Comparison of ENCODE assay signal across 18 cellular contexts in genomic region chr12:119505001-119505400, GRCh38.
A peak's percentile ranks its signal among the peaks of the same experiment; 100 is the strongest.
DNase-seq lines count a peak whose midpoint lies in the region; FAIRE-seq and TF ChIP-seq lines count a peak whose summit lies in the region.
"Had no signal": no experiment of that assay in that cellular context is flagged by ENCODE, and none has a peak within 500 bp of the region (broad histone marks: within the 10 kb centered on the region; RNA-seq: fewer than 3 reads in every experiment).

No MANE protein-coding gene starts in this region.

- H3F3A ChIP-seq in smooth muscle cell (ENCODE audit: low read depth) = no peaks in the 10 kb centered on the region

- no peaks in the 10 kb centered on the region for H3K4me1 Mint-ChIP-seq in immature natural killer cell

- no peak overlapping the region for H3K27ac ChIP-seq in smooth muscle cell (ENCODE audit: low read depth)
- H3K27ac ChIP-seq in coronary artery = no peak overlapping the region

- H3K36me3 Mint-ChIP-seq in immature natural killer cell = no peaks in the 10 kb centered on the region
- H3K36me3 Mint-ChIP-seq: CD8-positive, alpha-beta T cell had no signal

- peaks cover 1 to 19% (median 4%) of the 10 kb centered on the region in 3 donors for H3K27me3 Mint-ChIP-seq in immature natural killer cell (ENCODE audit: low read depth in 3 of 3)

- no peak overlapping the region for H3K27ac Mint-ChIP-seq in immature natural killer cell
- H3K27ac Mint-ChIP-seq: CD8-positive, alpha-beta T cell; HFFc6 had no signal

- DNase-seq in GM12864 (ENCODE audit: low read depth) = peak; percentile 3
- peak; percentile 11 for DNase-seq in RCC 7860 (ENCODE audit: low spot score)
- DNase-seq in iris pigment epithelial cell (ENCODE audit: low read depth) = peak; percentile 3
- DNase-seq in smooth muscle cell (lab: John Stamatoyannopoulos, UW; ENCODE audit: unreplicated experiment) = no peak
- DNase-seq in hypothalamus (lab: John Stamatoyannopoulos, UW) = no peak
- DNase-seq in immature natural killer cell = no peak
- DNase-seq in coronary artery (ENCODE audit: low spot score) = no peak
- DNase-seq: BE2C; CD8-positive, alpha-beta T cell; HFFc6; KG1; MM.1S; NCI-H1105; NCI-H187; NCI-H446; NCI-H748 treated with DMSO at 0.1 percent for 48 hours; SIG-M5 had no signal

- H3K27me3 ChIP-seq in smooth muscle cell (ENCODE audit: low read depth) = no peaks in the 10 kb centered on the region
- H3K27me3 ChIP-seq: BE2C had no signal

- no peaks in the 10 kb centered on the region for H3K9me3 ChIP-seq in smooth muscle cell (replicated peaks; ENCODE audit: low read depth)
- H3K9me3 ChIP-seq: BE2C had no signal

- H4K20me1 ChIP-seq in smooth muscle cell (ENCODE audit: low read depth) = no peaks in the 10 kb centered on the region

- H3K9ac ChIP-seq in smooth muscle cell (ENCODE audit: low read depth) = no peak overlapping the region

- no peak overlapping the region for H3K4me3 Mint-ChIP-seq in immature natural killer cell
- H3K4me3 Mint-ChIP-seq: CD8-positive, alpha-beta T cell; HFFc6 had no signal

- H3K9me3 Mint-ChIP-seq in immature natural killer cell = no peaks in the 10 kb centered on the region
- H3K9me3 Mint-ChIP-seq: CD8-positive, alpha-beta T cell had no signal

- no peaks in the 10 kb centered on the region for H3K36me3 ChIP-seq in smooth muscle cell (ENCODE audit: low read depth)
- H3K36me3 ChIP-seq: BE2C had no signal

- no peak overlapping the region for H2AFZ ChIP-seq in smooth muscle cell (ENCODE audit: low read depth)

- peak overlapping the region; percentile 9 for H3K4me2 ChIP-seq in smooth muscle cell

- FAIRE-seq in RCC 7860 (lab: Jason Lieb, UNC) = no peak
- FAIRE-seq: H1 had no signal

- no peaks in the 10 kb centered on the region for H3K79me2 ChIP-seq in smooth muscle cell (ENCODE audit: low read depth)

- 56% methylated on average over 6 of the region's 6 CpGs for WGBS in smooth muscle cell (ENCODE audit: low lambda C conversion rate)

- no peaks in the 10 kb centered on the region for H3K4me1 ChIP-seq in smooth muscle cell (ENCODE audit: low read depth)
- H3K4me1 ChIP-seq: BE2C had no signal

- TF ChIP-seq CTCF in GM12864 (IDR thresholded peaks at IDR 0.05; ENCODE audit: low read depth, low read length, missing control alignments) (no peak), smooth muscle cell (IDR thresholded peaks at IDR 0.05; ENCODE audit: borderline replicate concordance, insufficient read depth, poor library complexity, severe bottlenecking) (no peak), coronary artery (IDR thresholded peaks at IDR 0.05) (no peak)

- H3K4me3 ChIP-seq in GM12864 (ENCODE audit: low read depth, low read length) (no peak overlapping the region), smooth muscle cell (no peak overlapping the region), coronary artery (no peak overlapping the region)

Comparison
In these comparisons a context has a peak if more than half of its experiments do, and no peak if none do; other contexts are left out.
1. DNase-seq: peak in GM12864 (single experiment), RCC 7860 (single experiment) and iris pigment epithelial cell (single experiment); none in smooth muscle cell (single experiment), hypothalamus (0 of 51), immature natural killer cell (0 of 3) and coronary artery (single experiment).